ENCODE assay signal across 1 cellular context in the genomic region with DNA sequence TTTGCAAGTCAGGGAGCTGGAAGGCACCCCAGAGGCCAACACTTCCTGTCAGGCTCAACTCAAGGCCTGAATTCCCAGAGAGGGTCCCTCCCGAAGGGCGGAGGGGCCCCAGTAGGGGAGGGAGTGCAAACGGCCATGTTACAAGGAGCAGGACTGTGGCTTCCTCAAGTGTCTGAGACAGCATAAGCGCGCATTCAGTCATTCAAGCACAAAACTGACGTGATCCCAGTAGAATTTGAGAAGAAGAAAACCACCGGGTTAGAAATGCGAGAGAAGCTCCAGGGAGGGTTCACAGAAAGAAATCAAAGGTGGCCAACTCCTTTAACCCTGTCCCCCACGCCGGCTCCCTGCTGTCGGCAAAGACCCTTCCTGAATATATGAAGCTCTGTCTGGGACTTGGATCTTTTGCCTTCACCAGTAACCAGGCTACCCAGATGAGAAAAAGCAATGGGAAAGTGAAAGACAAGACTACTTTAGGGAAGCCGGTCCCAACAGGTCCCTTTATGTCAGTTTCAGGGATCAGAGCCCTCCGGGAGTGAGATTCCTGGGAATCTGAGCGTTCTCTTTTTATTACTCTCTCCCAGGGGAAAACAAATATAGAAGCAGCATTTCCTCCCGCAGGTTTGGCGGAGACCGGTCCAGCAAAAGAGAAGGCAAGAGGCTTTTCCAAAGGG.
TF ChIP-seq lines count a peak whose summit lies in the region.

No MANE protein-coding gene starts in this region.

TF ChIP-seq in H1, 55 proteins besides CTCF, POLR2A, EP300 and RAD21:
- TF ChIP-seq HDAC2 (IDR thresholded peaks at IDR 0.05; ENCODE audit: borderline replicate concordance in 1 of 2, low read depth in 2 of 2, low read length in 2 of 2): no peak
- TF ChIP-seq, protein P1, sequence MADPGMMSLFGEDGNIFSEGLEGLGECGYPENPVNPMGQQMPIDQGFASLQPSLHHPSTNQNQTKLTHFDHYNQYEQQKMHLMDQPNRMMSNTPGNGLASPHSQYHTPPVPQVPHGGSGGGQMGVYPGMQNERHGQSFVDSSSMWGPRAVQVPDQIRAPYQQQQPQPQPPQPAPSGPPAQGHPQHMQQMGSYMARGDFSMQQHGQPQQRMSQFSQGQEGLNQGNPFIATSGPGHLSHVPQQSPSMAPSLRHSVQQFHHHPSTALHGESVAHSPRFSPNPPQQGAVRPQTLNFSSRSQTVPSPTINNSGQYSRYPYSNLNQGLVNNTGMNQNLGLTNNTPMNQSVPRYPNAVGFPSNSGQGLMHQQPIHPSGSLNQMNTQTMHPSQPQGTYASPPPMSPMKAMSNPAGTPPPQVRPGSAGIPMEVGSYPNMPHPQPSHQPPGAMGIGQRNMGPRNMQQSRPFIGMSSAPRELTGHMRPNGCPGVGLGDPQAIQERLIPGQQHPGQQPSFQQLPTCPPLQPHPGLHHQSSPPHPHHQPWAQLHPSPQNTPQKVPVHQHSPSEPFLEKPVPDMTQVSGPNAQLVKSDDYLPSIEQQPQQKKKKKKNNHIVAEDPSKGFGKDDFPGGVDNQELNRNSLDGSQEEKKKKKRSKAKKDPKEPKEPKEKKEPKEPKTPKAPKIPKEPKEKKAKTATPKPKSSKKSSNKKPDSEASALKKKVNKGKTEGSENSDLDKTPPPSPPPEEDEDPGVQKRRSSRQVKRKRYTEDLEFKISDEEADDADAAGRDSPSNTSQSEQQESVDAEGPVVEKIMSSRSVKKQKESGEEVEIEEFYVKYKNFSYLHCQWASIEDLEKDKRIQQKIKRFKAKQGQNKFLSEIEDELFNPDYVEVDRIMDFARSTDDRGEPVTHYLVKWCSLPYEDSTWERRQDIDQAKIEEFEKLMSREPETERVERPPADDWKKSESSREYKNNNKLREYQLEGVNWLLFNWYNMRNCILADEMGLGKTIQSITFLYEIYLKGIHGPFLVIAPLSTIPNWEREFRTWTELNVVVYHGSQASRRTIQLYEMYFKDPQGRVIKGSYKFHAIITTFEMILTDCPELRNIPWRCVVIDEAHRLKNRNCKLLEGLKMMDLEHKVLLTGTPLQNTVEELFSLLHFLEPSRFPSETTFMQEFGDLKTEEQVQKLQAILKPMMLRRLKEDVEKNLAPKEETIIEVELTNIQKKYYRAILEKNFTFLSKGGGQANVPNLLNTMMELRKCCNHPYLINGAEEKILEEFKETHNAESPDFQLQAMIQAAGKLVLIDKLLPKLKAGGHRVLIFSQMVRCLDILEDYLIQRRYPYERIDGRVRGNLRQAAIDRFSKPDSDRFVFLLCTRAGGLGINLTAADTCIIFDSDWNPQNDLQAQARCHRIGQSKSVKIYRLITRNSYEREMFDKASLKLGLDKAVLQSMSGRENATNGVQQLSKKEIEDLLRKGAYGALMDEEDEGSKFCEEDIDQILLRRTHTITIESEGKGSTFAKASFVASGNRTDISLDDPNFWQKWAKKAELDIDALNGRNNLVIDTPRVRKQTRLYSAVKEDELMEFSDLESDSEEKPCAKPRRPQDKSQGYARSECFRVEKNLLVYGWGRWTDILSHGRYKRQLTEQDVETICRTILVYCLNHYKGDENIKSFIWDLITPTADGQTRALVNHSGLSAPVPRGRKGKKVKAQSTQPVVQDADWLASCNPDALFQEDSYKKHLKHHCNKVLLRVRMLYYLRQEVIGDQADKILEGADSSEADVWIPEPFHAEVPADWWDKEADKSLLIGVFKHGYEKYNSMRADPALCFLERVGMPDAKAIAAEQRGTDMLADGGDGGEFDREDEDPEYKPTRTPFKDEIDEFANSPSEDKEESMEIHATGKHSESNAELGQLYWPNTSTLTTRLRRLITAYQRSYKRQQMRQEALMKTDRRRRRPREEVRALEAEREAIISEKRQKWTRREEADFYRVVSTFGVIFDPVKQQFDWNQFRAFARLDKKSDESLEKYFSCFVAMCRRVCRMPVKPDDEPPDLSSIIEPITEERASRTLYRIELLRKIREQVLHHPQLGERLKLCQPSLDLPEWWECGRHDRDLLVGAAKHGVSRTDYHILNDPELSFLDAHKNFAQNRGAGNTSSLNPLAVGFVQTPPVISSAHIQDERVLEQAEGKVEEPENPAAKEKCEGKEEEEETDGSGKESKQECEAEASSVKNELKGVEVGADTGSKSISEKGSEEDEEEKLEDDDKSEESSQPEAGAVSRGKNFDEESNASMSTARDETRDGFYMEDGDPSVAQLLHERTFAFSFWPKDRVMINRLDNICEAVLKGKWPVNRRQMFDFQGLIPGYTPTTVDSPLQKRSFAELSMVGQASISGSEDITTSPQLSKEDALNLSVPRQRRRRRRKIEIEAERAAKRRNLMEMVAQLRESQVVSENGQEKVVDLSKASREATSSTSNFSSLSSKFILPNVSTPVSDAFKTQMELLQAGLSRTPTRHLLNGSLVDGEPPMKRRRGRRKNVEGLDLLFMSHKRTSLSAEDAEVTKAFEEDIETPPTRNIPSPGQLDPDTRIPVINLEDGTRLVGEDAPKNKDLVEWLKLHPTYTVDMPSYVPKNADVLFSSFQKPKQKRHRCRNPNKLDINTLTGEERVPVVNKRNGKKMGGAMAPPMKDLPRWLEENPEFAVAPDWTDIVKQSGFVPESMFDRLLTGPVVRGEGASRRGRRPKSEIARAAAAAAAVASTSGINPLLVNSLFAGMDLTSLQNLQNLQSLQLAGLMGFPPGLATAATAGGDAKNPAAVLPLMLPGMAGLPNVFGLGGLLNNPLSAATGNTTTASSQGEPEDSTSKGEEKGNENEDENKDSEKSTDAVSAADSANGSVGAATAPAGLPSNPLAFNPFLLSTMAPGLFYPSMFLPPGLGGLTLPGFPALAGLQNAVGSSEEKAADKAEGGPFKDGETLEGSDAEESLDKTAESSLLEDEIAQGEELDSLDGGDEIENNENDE (IDR thresholded peaks at IDR 0.05; ENCODE audit: insufficient replicate concordance, low read length): no peak
- peak; percentile 28 for TF ChIP-seq CTBP2 (IDR thresholded peaks at IDR 0.05; ENCODE audit: borderline replicate concordance, insufficient read depth, insufficient read length, low read length)
- TF ChIP-seq YY1 (IDR thresholded peaks at IDR 0.05; ENCODE audit: low read depth, low read length): 0 out of 2 replicates have a peak, but pooled peaks have one; percentile 35
- no peak for TF ChIP-seq TAF1 (IDR thresholded peaks at IDR 0.05; ENCODE audit: low read depth, low read length)
- TF ChIP-seq, protein P2, sequence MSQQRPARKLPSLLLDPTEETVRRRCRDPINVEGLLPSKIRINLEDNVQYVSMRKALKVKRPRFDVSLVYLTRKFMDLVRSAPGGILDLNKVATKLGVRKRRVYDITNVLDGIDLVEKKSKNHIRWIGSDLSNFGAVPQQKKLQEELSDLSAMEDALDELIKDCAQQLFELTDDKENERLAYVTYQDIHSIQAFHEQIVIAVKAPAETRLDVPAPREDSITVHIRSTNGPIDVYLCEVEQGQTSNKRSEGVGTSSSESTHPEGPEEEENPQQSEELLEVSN (IDR thresholded peaks at IDR 0.05): no peak
- TF ChIP-seq TEAD4 (IDR thresholded peaks at IDR 0.05; ENCODE audit: low read depth, low read length): no peak
- no peak for TF ChIP-seq RNF2 (IDR thresholded peaks at IDR 0.05; ENCODE audit: borderline replicate concordance, low read depth, low read length, missing control alignments, poor library complexity, severe bottlenecking)
- peak in 1 of 2 experiments; percentile 22; a peak in 1 of 4 replicates for TF ChIP-seq SIN3A (conservative IDR thresholded peaks at IDR 0.05 in 1 of 2, IDR thresholded peaks at IDR 0.05 in 1 of 2; ENCODE audit: low read depth in 1 of 2, low read length in 2 of 2)
TF ChIP-seq in H1: peak in this region for 3.
